In the genomic region with DNA sequence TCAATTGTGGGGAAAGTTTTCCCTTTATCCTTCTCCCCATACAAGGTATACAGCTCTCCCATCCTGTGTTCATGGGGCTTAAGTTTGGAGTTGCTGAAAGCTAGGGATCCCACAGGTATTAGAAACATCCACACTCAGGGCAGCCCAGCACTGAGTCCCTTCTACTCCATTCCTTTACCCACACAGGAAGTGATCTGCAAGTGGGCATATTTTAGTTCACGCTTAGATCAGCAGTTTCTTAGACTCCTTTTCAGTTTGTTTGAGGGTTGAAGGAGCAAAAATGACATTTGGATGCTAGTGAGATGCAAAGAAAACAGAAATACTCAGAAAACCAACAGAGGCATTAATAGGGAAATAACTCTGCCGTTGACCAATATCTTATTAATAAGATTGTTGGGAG, we compare ENCODE assay signal across 31 cellular contexts.
"Had no signal": no experiment of that assay in that cellular context is flagged by ENCODE, and none has a peak within 500 bp of the region (broad histone marks: within the 10 kb centered on the region; RNA-seq: fewer than 3 reads in every experiment).

No MANE protein-coding gene starts in this region.

- H3K4me2 ChIP-seq: KMS-11, PC-9, SK-N-SH had no signal

- H3K9ac ChIP-seq: KMS-11, SK-N-SH had no signal

- H2AFZ ChIP-seq: PC-9 had no signal

- H3K27ac ChIP-seq: KMS-11, PC-9, SJSA1 had no signal

- H3K36me3 ChIP-seq: SJSA1 had no signal

- H3K4me3 ChIP-seq: PC-9, SJSA1 had no signal

- H3K4me1 ChIP-seq: SJSA1 had no signal

- H3K27me3 ChIP-seq: SJSA1 had no signal

- ATAC-seq: Panc1 had no signal

- DNase-seq: Karpas-422, KBM-7, NCI-H1048, NCI-H1092 treated with DMSO at 0.1 percent for 48 hours, NCI-H1105 treated with DMSO at 0.1 percent for 48 hours, NCI-H1436, NCI-H146, NCI-H1694, NCI-H187, NCI-H1930, NCI-H2029 treated with DMSO at 0.1 percent for 48 hours, NCI-H2081 treated with DMSO at 0.1 percent for 48 hours, NCI-H2107, NCI-H2171, NCI-H226, NCI-H446 treated with DMSO at 0.1 percent for 48 hours, NCI-H510A, NCI-H524, NCI-H526, NCI-H69, NCI-H748 treated with DMSO at 0.1 percent for 48 hours, NCI-H82, PC-9, Right ventricle myocardium superior, SHP77 treated with DMSO at 0.1 percent for 48 hours, SK-N-SH, SW 1271 had no signal

- FAIRE-seq: RCC 7860 had no signal

- H3K9me3 ChIP-seq: SJSA1, SK-N-SH had no signal
